1 cellular context compared by ENCODE assay signal in the genomic region with DNA sequence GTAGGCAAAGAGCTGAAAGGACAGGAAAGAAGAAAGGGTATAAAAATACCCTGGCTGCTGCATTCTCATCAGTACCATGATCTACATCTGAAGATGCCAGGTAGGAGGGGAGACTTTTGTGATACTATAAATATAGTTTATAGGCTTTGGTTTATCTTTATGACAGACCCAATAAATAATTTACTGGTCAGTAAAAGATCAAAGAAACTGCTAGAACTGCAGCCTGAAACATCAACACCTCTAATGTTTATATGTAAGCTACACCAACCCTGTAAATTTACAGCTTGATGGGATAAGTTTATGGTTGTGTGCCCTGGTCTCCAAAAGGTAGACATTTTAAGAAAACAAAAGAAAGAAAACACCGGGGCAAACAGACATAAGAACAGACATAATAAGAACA.
TF ChIP-seq lines count a peak whose summit lies in the region.

No MANE protein-coding gene starts in this region.

TF ChIP-seq in H1, 55 proteins besides CTCF, POLR2A, EP300 and RAD21 (continued from another document):
- TF ChIP-seq, protein P1, sequence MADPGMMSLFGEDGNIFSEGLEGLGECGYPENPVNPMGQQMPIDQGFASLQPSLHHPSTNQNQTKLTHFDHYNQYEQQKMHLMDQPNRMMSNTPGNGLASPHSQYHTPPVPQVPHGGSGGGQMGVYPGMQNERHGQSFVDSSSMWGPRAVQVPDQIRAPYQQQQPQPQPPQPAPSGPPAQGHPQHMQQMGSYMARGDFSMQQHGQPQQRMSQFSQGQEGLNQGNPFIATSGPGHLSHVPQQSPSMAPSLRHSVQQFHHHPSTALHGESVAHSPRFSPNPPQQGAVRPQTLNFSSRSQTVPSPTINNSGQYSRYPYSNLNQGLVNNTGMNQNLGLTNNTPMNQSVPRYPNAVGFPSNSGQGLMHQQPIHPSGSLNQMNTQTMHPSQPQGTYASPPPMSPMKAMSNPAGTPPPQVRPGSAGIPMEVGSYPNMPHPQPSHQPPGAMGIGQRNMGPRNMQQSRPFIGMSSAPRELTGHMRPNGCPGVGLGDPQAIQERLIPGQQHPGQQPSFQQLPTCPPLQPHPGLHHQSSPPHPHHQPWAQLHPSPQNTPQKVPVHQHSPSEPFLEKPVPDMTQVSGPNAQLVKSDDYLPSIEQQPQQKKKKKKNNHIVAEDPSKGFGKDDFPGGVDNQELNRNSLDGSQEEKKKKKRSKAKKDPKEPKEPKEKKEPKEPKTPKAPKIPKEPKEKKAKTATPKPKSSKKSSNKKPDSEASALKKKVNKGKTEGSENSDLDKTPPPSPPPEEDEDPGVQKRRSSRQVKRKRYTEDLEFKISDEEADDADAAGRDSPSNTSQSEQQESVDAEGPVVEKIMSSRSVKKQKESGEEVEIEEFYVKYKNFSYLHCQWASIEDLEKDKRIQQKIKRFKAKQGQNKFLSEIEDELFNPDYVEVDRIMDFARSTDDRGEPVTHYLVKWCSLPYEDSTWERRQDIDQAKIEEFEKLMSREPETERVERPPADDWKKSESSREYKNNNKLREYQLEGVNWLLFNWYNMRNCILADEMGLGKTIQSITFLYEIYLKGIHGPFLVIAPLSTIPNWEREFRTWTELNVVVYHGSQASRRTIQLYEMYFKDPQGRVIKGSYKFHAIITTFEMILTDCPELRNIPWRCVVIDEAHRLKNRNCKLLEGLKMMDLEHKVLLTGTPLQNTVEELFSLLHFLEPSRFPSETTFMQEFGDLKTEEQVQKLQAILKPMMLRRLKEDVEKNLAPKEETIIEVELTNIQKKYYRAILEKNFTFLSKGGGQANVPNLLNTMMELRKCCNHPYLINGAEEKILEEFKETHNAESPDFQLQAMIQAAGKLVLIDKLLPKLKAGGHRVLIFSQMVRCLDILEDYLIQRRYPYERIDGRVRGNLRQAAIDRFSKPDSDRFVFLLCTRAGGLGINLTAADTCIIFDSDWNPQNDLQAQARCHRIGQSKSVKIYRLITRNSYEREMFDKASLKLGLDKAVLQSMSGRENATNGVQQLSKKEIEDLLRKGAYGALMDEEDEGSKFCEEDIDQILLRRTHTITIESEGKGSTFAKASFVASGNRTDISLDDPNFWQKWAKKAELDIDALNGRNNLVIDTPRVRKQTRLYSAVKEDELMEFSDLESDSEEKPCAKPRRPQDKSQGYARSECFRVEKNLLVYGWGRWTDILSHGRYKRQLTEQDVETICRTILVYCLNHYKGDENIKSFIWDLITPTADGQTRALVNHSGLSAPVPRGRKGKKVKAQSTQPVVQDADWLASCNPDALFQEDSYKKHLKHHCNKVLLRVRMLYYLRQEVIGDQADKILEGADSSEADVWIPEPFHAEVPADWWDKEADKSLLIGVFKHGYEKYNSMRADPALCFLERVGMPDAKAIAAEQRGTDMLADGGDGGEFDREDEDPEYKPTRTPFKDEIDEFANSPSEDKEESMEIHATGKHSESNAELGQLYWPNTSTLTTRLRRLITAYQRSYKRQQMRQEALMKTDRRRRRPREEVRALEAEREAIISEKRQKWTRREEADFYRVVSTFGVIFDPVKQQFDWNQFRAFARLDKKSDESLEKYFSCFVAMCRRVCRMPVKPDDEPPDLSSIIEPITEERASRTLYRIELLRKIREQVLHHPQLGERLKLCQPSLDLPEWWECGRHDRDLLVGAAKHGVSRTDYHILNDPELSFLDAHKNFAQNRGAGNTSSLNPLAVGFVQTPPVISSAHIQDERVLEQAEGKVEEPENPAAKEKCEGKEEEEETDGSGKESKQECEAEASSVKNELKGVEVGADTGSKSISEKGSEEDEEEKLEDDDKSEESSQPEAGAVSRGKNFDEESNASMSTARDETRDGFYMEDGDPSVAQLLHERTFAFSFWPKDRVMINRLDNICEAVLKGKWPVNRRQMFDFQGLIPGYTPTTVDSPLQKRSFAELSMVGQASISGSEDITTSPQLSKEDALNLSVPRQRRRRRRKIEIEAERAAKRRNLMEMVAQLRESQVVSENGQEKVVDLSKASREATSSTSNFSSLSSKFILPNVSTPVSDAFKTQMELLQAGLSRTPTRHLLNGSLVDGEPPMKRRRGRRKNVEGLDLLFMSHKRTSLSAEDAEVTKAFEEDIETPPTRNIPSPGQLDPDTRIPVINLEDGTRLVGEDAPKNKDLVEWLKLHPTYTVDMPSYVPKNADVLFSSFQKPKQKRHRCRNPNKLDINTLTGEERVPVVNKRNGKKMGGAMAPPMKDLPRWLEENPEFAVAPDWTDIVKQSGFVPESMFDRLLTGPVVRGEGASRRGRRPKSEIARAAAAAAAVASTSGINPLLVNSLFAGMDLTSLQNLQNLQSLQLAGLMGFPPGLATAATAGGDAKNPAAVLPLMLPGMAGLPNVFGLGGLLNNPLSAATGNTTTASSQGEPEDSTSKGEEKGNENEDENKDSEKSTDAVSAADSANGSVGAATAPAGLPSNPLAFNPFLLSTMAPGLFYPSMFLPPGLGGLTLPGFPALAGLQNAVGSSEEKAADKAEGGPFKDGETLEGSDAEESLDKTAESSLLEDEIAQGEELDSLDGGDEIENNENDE (IDR thresholded peaks at IDR 0.05; ENCODE audit: insufficient replicate concordance, low read length) = no peak
- no peak for TF ChIP-seq NANOG (IDR thresholded peaks at IDR 0.05; ENCODE audit: insufficient read depth, low read depth, low read length, poor library complexity, severe bottlenecking)
- no peak for TF ChIP-seq TEAD4 (IDR thresholded peaks at IDR 0.05; ENCODE audit: low read depth, low read length)
- TF ChIP-seq SUZ12 (IDR thresholded peaks at IDR 0.05; ENCODE audit: low read length) = no peak
- TF ChIP-seq BRCA1 (IDR thresholded peaks at IDR 0.05; ENCODE audit: low read depth, low read length) = no peak
TF ChIP-seq in H1: peak in this region for 0.
